8 cellular contexts compared by ENCODE assay signal in the genomic region with DNA sequence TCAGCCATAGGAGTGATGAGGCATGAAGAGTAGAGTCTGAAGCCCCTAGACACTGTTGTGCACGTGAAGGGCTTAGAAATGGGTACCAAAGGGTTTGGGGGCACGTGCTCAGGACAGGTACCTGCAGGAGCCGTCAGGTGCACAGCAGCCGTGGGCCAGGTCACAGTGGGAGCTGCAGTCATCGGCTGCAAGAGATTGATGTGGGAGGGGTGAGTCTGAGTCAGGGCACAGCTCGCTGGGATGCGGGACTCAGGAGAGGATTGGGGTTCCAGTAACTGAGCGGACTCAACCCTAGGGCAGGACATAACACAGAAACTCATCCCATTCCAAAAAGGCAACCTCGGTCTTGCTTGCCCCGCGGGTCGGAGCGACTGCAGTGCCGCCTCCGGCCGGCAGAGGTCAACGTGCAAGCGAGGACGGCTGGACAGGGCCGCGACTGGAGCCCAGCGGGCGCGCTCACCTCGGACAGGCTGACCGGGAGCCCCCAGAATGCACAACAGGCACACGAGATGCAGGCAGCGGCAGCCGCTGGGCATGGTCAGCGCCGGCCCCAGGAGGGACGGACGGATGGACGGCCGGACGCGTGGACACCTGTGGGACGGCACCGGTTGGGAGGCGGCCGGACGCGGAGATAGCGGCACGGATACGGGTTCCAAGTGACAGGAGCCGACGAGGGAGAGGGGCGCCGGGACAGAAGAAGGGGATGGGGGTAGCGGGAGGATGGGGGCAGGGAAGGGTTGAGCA. TPM values are rescaled to one million over a fixed set of nuclear protein-coding genes. Genes with fewer than 3 reads are reported as not detected.
DNase-seq lines count a peak whose midpoint lies in the region; ATAC-seq and TF ChIP-seq lines count a peak whose summit lies in the region.

No MANE protein-coding gene starts in this region.

- DNase-seq in DMS153 treated with DMSO at 0.1 percent for 48 hours (lab: John Stamatoyannopoulos, UW; ENCODE audit: unreplicated experiment) (peak; percentile 32), NT2/D1 (ENCODE audit: low read depth, low spot score) (peak; percentile 71), endothelial cell (ENCODE audit: low spot score) (peak; percentile 94), mesenteric fat pad (ENCODE audit: low spot score) (peak; percentile 94)
- peak; percentile 85 for DNase-seq in activated CD8-positive, alpha-beta memory T cell treated with anti-CD3 and anti-CD28 coated beads, Interleukin-2, amount 50 U/mL, for 48 hours
- peak; percentile 23 for DNase-seq in stimulated activated CD8-positive, alpha-beta memory T cell treated with anti-CD3 and anti-CD28 coated beads, Interleukin-12 subunit alpha, Interleukin-12 subunit beta, amount 100 ng/mL, for 24 hours (ENCODE audit: extremely low read depth)

- ATAC-seq in HG03025 (IDR thresholded peaks at IDR 0.05; ENCODE audit: low FRiP score, unreplicated experiment) (peak; percentile 53), GM18873 (IDR thresholded peaks at IDR 0.05; ENCODE audit: low FRiP score, unreplicated experiment) (no peak)

- H3K27me3 ChIP-seq in NT2/D1 (ENCODE audit: insufficient read depth, insufficient read length) = peaks cover 13% of the 10 kb centered on the region

- peaks cover 31% of the 10 kb centered on the region for H3K36me3 ChIP-seq in NT2/D1 (ENCODE audit: insufficient read depth, insufficient read length, low read length)

- H3K27ac Mint-ChIP-seq in endothelial cell (ENCODE audit: unreplicated experiment) = no peak overlapping the region

- peaks cover 9% of the 10 kb centered on the region for H3K9me3 ChIP-seq in NT2/D1 (ENCODE audit: insufficient read depth, low read length)

- H3K9me3 Mint-ChIP-seq in endothelial cell (ENCODE audit: unreplicated experiment) = no peaks in the 10 kb centered on the region

- peaks cover 9% of the 10 kb centered on the region for H3K27me3 Mint-ChIP-seq in endothelial cell (ENCODE audit: unreplicated experiment)

- H3K9ac ChIP-seq in NT2/D1 (ENCODE audit: insufficient read length, low read depth) = peak overlapping the region; percentile 79

- peak overlapping the region; percentile 42 for H3K4me3 ChIP-seq in NT2/D1 (ENCODE audit: insufficient read length, low read depth)

- TF ChIP-seq CTCF in endothelial cell (IDR thresholded peaks at IDR 0.05; ENCODE audit: unreplicated experiment) = peak; percentile 96

- peak overlapping the region; percentile 73 for H3K4me3 Mint-ChIP-seq in endothelial cell (ENCODE audit: unreplicated experiment)

- H3K36me3 Mint-ChIP-seq in endothelial cell (ENCODE audit: low read depth, unreplicated experiment) = peaks cover 25% of the 10 kb centered on the region

- no peaks in the 10 kb centered on the region for H3K4me1 ChIP-seq in NT2/D1 (ENCODE audit: insufficient read depth, insufficient read length)

- peaks cover 9% of the 10 kb centered on the region for H3K4me1 Mint-ChIP-seq in endothelial cell (ENCODE audit: unreplicated experiment)

RNA-seq across cellular contexts. Expression of gene DLK2, which starts 0.9 kb away (rescaled TPM):
- total RNA-seq in endothelial cell (ENCODE audit: unreplicated experiment) = 0.18 TPM
- not detected for total RNA-seq in mesenteric fat pad

RNA-seq across cellular contexts. Expression of gene TJAP1, which starts 22.9 kb away (rescaled TPM):
- total RNA-seq in endothelial cell (ENCODE audit: unreplicated experiment) (41.8 TPM), mesenteric fat pad (20.3 TPM)

RNA-seq across cellular contexts. Expression of gene ABCC10, which starts 27.1 kb away (rescaled TPM):
- total RNA-seq in endothelial cell (ENCODE audit: unreplicated experiment) (45.6 TPM), mesenteric fat pad (22.0 TPM)

RNA-seq across cellular contexts. Expression of gene LRRC73, which starts 55.7 kb away (rescaled TPM):
- total RNA-seq in endothelial cell (ENCODE audit: unreplicated experiment) = 0.28 TPM
- 0.45 TPM for total RNA-seq in mesenteric fat pad

Comparison
In these comparisons a context has a peak if more than half of its experiments do, and no peak if none do; other contexts are left out.
1. DNase-seq: peak in every context shown above with its lines; median percentile 94 in endothelial cell; 94 in mesenteric fat pad; 85 in activated CD8-positive, alpha-beta memory T cell treated with anti-CD3 and anti-CD28 coated beads, Interleukin-2, amount 50 U/mL, for 48 hours; 71 in NT2/D1; 32 in DMS153 treated with DMSO at 0.1 percent for 48 hours; 23 in stimulated activated CD8-positive, alpha-beta memory T cell treated with anti-CD3 and anti-CD28 coated beads, Interleukin-12 subunit alpha, Interleukin-12 subunit beta, amount 100 ng/mL, for 24 hours.